In genomic region chr11:2273311-2273710, GRCh38 we compare ENCODE assay signal across 15 cellular contexts. TPM values are rescaled to one million over a fixed set of nuclear protein-coding genes. Genes with fewer than 3 reads are reported as not detected.
DNase-seq lines count a peak whose midpoint lies in the region; ATAC-seq and TF ChIP-seq lines count a peak whose summit lies in the region.
"Had no signal": no experiment of that assay in that cellular context is flagged by ENCODE, and none has a peak within 500 bp of the region (broad histone marks: within the 10 kb centered on the region; RNA-seq: fewer than 3 reads in every experiment).

No MANE protein-coding gene starts in this region.

- no peaks in the 10 kb centered on the region for H3K79me2 ChIP-seq in osteoblast (ENCODE audit: insufficient read depth, low read length)

- no peak for ATAC-seq in activated CD8-positive, alpha-beta memory T cell treated with anti-CD3 and anti-CD28 coated beads, Interleukin-2, amount 10 ng/mL, durations not matched to agents 7 days and 5 days
- no peak for ATAC-seq in upper lobe of right lung

- H3K4me3 ChIP-seq in osteoblast (ENCODE audit: insufficient read depth, low read length) (no peak overlapping the region), upper lobe of right lung (no peak overlapping the region)
- H3K4me3 ChIP-seq: BLaER1 had no signal

- intact Hi-C loops in upper lobe of right lung (cut with DNase I), result no loop called here

- H3K9me3 Mint-ChIP-seq in activated CD8-positive, alpha-beta memory T cell treated with anti-CD3 and anti-CD28 coated beads, Interleukin-2, amount 10 ng/mL, durations not matched to agents 7 days and 5 days (ENCODE audit: low read depth), result no peaks in the 10 kb centered on the region

- H3K27me3 ChIP-seq in osteoblast (ENCODE audit: insufficient read depth, low read length) (peaks cover 49% of the 10 kb centered on the region), upper lobe of right lung (peaks cover 29% of the 10 kb centered on the region)

- peaks cover 6% of the 10 kb centered on the region for H3K4me1 Mint-ChIP-seq in activated CD8-positive, alpha-beta memory T cell treated with anti-CD3 and anti-CD28 coated beads, Interleukin-2, amount 10 ng/mL, durations not matched to agents 7 days and 5 days

- no peak overlapping the region for H3K4me3 Mint-ChIP-seq in activated CD8-positive, alpha-beta memory T cell treated with anti-CD3 and anti-CD28 coated beads, Interleukin-2, amount 10 ng/mL, durations not matched to agents 7 days and 5 days
- H3K4me3 Mint-ChIP-seq: H9 had no signal

- H3K27ac Mint-ChIP-seq in activated CD8-positive, alpha-beta memory T cell treated with anti-CD3 and anti-CD28 coated beads, Interleukin-2, amount 10 ng/mL, durations not matched to agents 7 days and 5 days, result no peak overlapping the region
- H3K27ac Mint-ChIP-seq: H9 had no signal

- DNase-seq in activated CD8-positive, alpha-beta memory T cell treated with anti-CD3 and anti-CD28 coated beads, Interleukin-2, amount 10 ng/mL, durations not matched to agents 7 days and 5 days, result peak; percentile 31
- DNase-seq in activated CD8-positive, alpha-beta memory T cell treated with anti-CD3 and anti-CD28 coated beads, Interleukin-2, amount 50 U/mL, for 4 hours, result no peak
- DNase-seq in ecto neural progenitor cell (ENCODE audit: low spot score) (peak; percentile 25), osteoblast (ENCODE audit: insufficient read length, low spot score, missing footprints) (peak; percentile 31), upper lobe of right lung (peak; percentile 41), GM20000 (ENCODE audit: low spot score) (no peak), cerebellar cortex (ENCODE audit: low spot score) (no peak), DMS53 (lab: John Stamatoyannopoulos, UW) (no peak)
- DNase-seq: GOT3, H9 had no signal

- peaks cover 55% of the 10 kb centered on the region for H3K27me3 Mint-ChIP-seq in activated CD8-positive, alpha-beta memory T cell treated with anti-CD3 and anti-CD28 coated beads, Interleukin-2, amount 10 ng/mL, durations not matched to agents 7 days and 5 days

- H3K9me3 ChIP-seq in osteoblast (ENCODE audit: low read depth, low read length) (no peaks in the 10 kb centered on the region), upper lobe of right lung (no peaks in the 10 kb centered on the region)

- H3K27ac ChIP-seq in osteoblast (ENCODE audit: low read depth, low read length) (no peak overlapping the region), upper lobe of right lung (no peak overlapping the region)
- H3K27ac ChIP-seq: 22Rv1, BLaER1 had no signal

- no peaks in the 10 kb centered on the region for H3K36me3 ChIP-seq in osteoblast (ENCODE audit: insufficient read depth, low read length)
- H3K36me3 ChIP-seq in upper lobe of right lung, result no peaks in the 10 kb centered on the region
- H3K36me3 ChIP-seq: BLaER1 had no signal

- no peaks in the 10 kb centered on the region for H3K4me1 ChIP-seq in osteoblast (ENCODE audit: insufficient read depth, low read length)
- H3K4me1 ChIP-seq in upper lobe of right lung, result peaks cover 12% of the 10 kb centered on the region

- no peak overlapping the region for H2AFZ ChIP-seq in osteoblast (ENCODE audit: low read length)

- no peak overlapping the region for H3K4me2 ChIP-seq in osteoblast (ENCODE audit: insufficient read depth, low read length)
- H3K4me2 ChIP-seq: BLaER1 had no signal

- TF ChIP-seq CTCF in osteoblast (IDR thresholded peaks at IDR 0.05; ENCODE audit: extremely low read depth, low read depth, low read length) (no peak), upper lobe of right lung (IDR thresholded peaks at IDR 0.05) (no peak), GM20000 (IDR thresholded peaks at IDR 0.05; ENCODE audit: extremely low read depth, missing control alignments) (no peak)

- H4K20me1 ChIP-seq in osteoblast (ENCODE audit: insufficient read depth, low read length), result no peaks in the 10 kb centered on the region

- H3K36me3 Mint-ChIP-seq in activated CD8-positive, alpha-beta memory T cell treated with anti-CD3 and anti-CD28 coated beads, Interleukin-2, amount 10 ng/mL, durations not matched to agents 7 days and 5 days, result no peaks in the 10 kb centered on the region

- CTCF ChIA-PET in activated CD8-positive, alpha-beta memory T cell treated with anti-CD3 and anti-CD28 coated beads, Interleukin-2, amount 10 ng/mL, durations not matched to agents 7 days and 5 days (lab: Charles Lee), result interaction anchor here (1.4 kb wide), 1 partner anchor 260 kb away, joined by 4 read pairs; no protein-coding TSS in a partner anchor

RNA-seq across cellular contexts. Expression of gene ASCL2, which starts 2.9 kb away (rescaled TPM):
- total RNA-seq in activated CD8-positive, alpha-beta memory T cell treated with anti-CD3 and anti-CD28 coated beads, Interleukin-2, amount 10 ng/mL, durations not matched to agents 7 days and 5 days, result under 1 TPM; 0.12 to 0.15 TPM
- not detected in 2 replicates for total RNA-seq in osteoblast
- total RNA-seq in upper lobe of right lung, result 2.2 TPM
- total RNA-seq: A673, Daoy, HT1080 had no signal

RNA-seq across cellular contexts. Expression of gene C11orf21, which starts 28.4 kb away (rescaled TPM):
- 10 to 100 TPM; 28.3 to 49.2 TPM for total RNA-seq in activated CD8-positive, alpha-beta memory T cell treated with anti-CD3 and anti-CD28 coated beads, Interleukin-2, amount 10 ng/mL, durations not matched to agents 7 days and 5 days
- total RNA-seq in osteoblast, result 0.29 and 0.36 TPM in 2 replicates
- 6.5 TPM for total RNA-seq in upper lobe of right lung
- total RNA-seq: A673, H9 had no signal

RNA-seq across cellular contexts. Expression of gene TSPAN32, which starts 28.5 kb away (rescaled TPM):
- 10 to 100 TPM; 20.5 to 41.4 TPM for total RNA-seq in activated CD8-positive, alpha-beta memory T cell treated with anti-CD3 and anti-CD28 coated beads, Interleukin-2, amount 10 ng/mL, durations not matched to agents 7 days and 5 days
- total RNA-seq in osteoblast (0.59 and 1.4 TPM in 2 replicates), upper lobe of right lung (12.2 TPM)
- total RNA-seq: A673, Daoy, H9 had no signal

Comparison
In these comparisons a context has a peak if more than half of its experiments do, and no peak if none do; other contexts are left out.
1. DNase-seq: peak in activated CD8-positive, alpha-beta memory T cell treated with anti-CD3 and anti-CD28 coated beads, Interleukin-2, amount 10 ng/mL, durations not matched to agents 7 days and 5 days (single experiment), ecto neural progenitor cell (single experiment), osteoblast (single experiment) and upper lobe of right lung (single experiment); none in activated CD8-positive, alpha-beta memory T cell treated with anti-CD3 and anti-CD28 coated beads, Interleukin-2, amount 50 U/mL, for 4 hours (single experiment), GM20000 (single experiment), cerebellar cortex (single experiment) and DMS53 (single experiment).